7 cellular contexts compared by ENCODE assay signal in genomic region chr16:12819126-12820117, GRCh38. TPM values are rescaled to one million over a fixed set of nuclear protein-coding genes. Genes with fewer than 3 reads are reported as not detected.
DNase-seq lines count a peak whose midpoint lies in the region; FAIRE-seq and TF ChIP-seq lines count a peak whose summit lies in the region.

No MANE protein-coding gene starts in this region.

- peak; percentile 20 to 85 (median 71) for TF ChIP-seq CTCF in dorsolateral prefrontal cortex (IDR thresholded peaks at IDR 0.05 in 54 of 56, conservative IDR thresholded peaks at IDR 0.05 in 2 of 56; ENCODE audit: low read depth in 1 of 56, partially characterized antibody in 56 of 56)

- H3K27ac ChIP-seq in dorsolateral prefrontal cortex, result no peak overlapping the region

- FAIRE-seq in GM12892 (lab: Jason Lieb, UNC), result peak; percentile 78

- CTCF ChIA-PET in activated CD4-positive, alpha-beta T cell treated with anti-CD3 and anti-CD28 coated beads, Interleukin-2, amount 10 ng/mL, durations not matched to agents 7 days and 5 days (lab: Charles Lee), result interaction anchor here (0.8 to 1.0 kb wide), 2 partner anchors 16 to 359 kb away, joined by 3 read pairs; no protein-coding TSS in a partner anchor

- H3K4me1 Mint-ChIP-seq in activated CD4-positive, alpha-beta T cell treated with anti-CD3 and anti-CD28 coated beads, Interleukin-2, amount 10 ng/mL, durations not matched to agents 7 days and 5 days, result peaks cover 27% of the 10 kb centered on the region

- H3K27me3 Mint-ChIP-seq in activated CD4-positive, alpha-beta T cell treated with anti-CD3 and anti-CD28 coated beads, Interleukin-2, amount 10 ng/mL, durations not matched to agents 7 days and 5 days, result no peaks in the 10 kb centered on the region

- TF ChIP-seq POLR2A in GM12892 (IDR thresholded peaks at IDR 0.05; ENCODE audit: low read depth, low read length), result no peak

- intact Hi-C loops in dorsolateral prefrontal cortex (cut with DNase I), result loop anchor here (5.0 to 10.0 kb wide), 4 partner anchors 247 to 725 kb away; no protein-coding TSS in a partner anchor

- no peak overlapping the region for H3K4me3 ChIP-seq in dorsolateral prefrontal cortex

- H3K4me3 Mint-ChIP-seq in activated CD4-positive, alpha-beta T cell treated with anti-CD3 and anti-CD28 coated beads, Interleukin-2, amount 10 ng/mL, durations not matched to agents 7 days and 5 days, result no peak overlapping the region

- POLR2A ChIA-PET in activated CD4-positive, alpha-beta T cell treated with anti-CD3 and anti-CD28 coated beads, Interleukin-2, amount 10 ng/mL, durations not matched to agents 7 days and 5 days (lab: Charles Lee), result no interaction called here

- H3K27ac Mint-ChIP-seq in activated CD4-positive, alpha-beta T cell treated with anti-CD3 and anti-CD28 coated beads, Interleukin-2, amount 10 ng/mL, durations not matched to agents 7 days and 5 days, result no peak overlapping the region

- H3K9me3 Mint-ChIP-seq in activated CD4-positive, alpha-beta T cell treated with anti-CD3 and anti-CD28 coated beads, Interleukin-2, amount 10 ng/mL, durations not matched to agents 7 days and 5 days, result no peaks in the 10 kb centered on the region

- DNase-seq in GM12892 (ENCODE audit: insufficient read length) (peak; percentile 43), NCI-H524 (lab: John Stamatoyannopoulos, UW) (peak; percentile 92 to 93), dorsolateral prefrontal cortex (peak in 5 of 10 donors; percentile 27 to 65 (median 52)), medulla oblongata (ENCODE audit: extremely low spot score) (peak; percentile 78), dedifferentiated amniotic fluid mesenchymal stem cell (ENCODE audit: extremely low spot score) (no peak)
- DNase-seq in activated CD4-positive, alpha-beta T cell treated with anti-CD3 and anti-CD28 coated beads, Interleukin-2, amount 10 ng/mL, durations not matched to agents 7 days and 5 days, result peak; percentile 77
- peak; percentile 36 to 61 for DNase-seq in stimulated activated CD8-positive, alpha-beta memory T cell treated with anti-CD3 and anti-CD28 coated beads, Interleukin-4, amount 100 ng/mL, for 1 hour (ENCODE audit: low read depth in 2 of 2, low spot score in 1 of 2)

- no peaks in the 10 kb centered on the region for H3K36me3 Mint-ChIP-seq in activated CD4-positive, alpha-beta T cell treated with anti-CD3 and anti-CD28 coated beads, Interleukin-2, amount 10 ng/mL, durations not matched to agents 7 days and 5 days (ENCODE audit: low read depth)

- no peaks in the 10 kb centered on the region for H3K27me3 ChIP-seq in dorsolateral prefrontal cortex

RNA-seq across cellular contexts. Expression of gene CPPED1, which starts 15.7 kb away (rescaled TPM):
- polyA plus RNA-seq in GM12892 (2012; ENCODE audit: missing spikeins), result 4.7 TPM
- 10 to 100 TPM; 15.7 to 17.1 TPM for total RNA-seq in activated CD4-positive, alpha-beta T cell treated with anti-CD3 and anti-CD28 coated beads, Interleukin-2, amount 10 ng/mL, durations not matched to agents 7 days and 5 days
- 10 to 100 TPM in 115 of 120 experiments, 1 to 10 TPM in 5; 8.3 to 42.3 (median 17.7) TPM for total RNA-seq in dorsolateral prefrontal cortex
